Comparison of ENCODE assay signal across 8 cellular contexts in genomic region chr9:132141364-132141947, GRCh38. TPM values are rescaled to one million over a fixed set of nuclear protein-coding genes. Genes with fewer than 3 reads are reported as not detected.
DNase-seq lines count a peak whose midpoint lies in the region; ATAC-seq and TF ChIP-seq lines count a peak whose summit lies in the region.

No MANE protein-coding gene starts in this region.

- peak overlapping the region; percentile 60 for H3K4me3 Mint-ChIP-seq in stimulated activated naive CD8-positive, alpha-beta T cell treated with anti-CD3 and anti-CD28 coated beads, Interleukin-15, Interleukin-2, amounts not matched to agents 100 ng/mL and 50 ng/mL, for 24 hours
- H3K4me3 Mint-ChIP-seq in activated naive CD8-positive, alpha-beta T cell: peak overlapping the region; percentile 79

- WGBS in spleen, 5 donors: 3 to 8% (median 6%) methylated on average over 24 of the region's 24 CpGs

- H3K4me3 ChIP-seq in iPS-11a (ENCODE audit: low read depth, low read length) (peak overlapping the region; percentile 31), spleen (peak overlapping the region in 4 of 8 donors; percentile 7 to 46 (median 10))

- TF ChIP-seq CTCF in spleen (IDR thresholded peaks at IDR 0.05 in 8 of 11, conservative IDR thresholded peaks at IDR 0.05 in 3 of 11): no peak

- intact Hi-C loops in spleen (cut with DNase I; ENCODE audit: low total_unique reads): no loop called here

- H3K27me3 ChIP-seq in spleen (replicated peaks in 1 of 7): peaks cover 0 to 98% (median 35%) of the 10 kb centered on the region in 7 donors

- peaks cover 17% of the 10 kb centered on the region for H3K4me1 Mint-ChIP-seq in stimulated activated naive CD8-positive, alpha-beta T cell treated with anti-CD3 and anti-CD28 coated beads, Interleukin-15, Interleukin-2, amounts not matched to agents 100 ng/mL and 50 ng/mL, for 24 hours (ENCODE audit: low read depth)
- peaks cover 15% of the 10 kb centered on the region for H3K4me1 Mint-ChIP-seq in activated naive CD8-positive, alpha-beta T cell (ENCODE audit: low read depth)

- ATAC-seq in stimulated activated naive CD8-positive, alpha-beta T cell treated with anti-CD3 and anti-CD28 coated beads, Interleukin-15, Interleukin-2, amounts not matched to agents 100 U/mL and 50 U/mL, for 24 hours: no peak
- ATAC-seq in HG03439 (IDR thresholded peaks at IDR 0.05; ENCODE audit: unreplicated experiment): no peak
- no peak for ATAC-seq in HG03097 (IDR thresholded peaks at IDR 0.05; ENCODE audit: low FRiP score, unreplicated experiment)

- peaks cover 0 to 10% (median 8%) of the 10 kb centered on the region in 6 donors for H3K4me1 ChIP-seq in spleen

- no peak for TF ChIP-seq POLR2A in spleen (IDR thresholded peaks at IDR 0.05)

- no peak overlapping the region for H3K27ac Mint-ChIP-seq in stimulated activated naive CD8-positive, alpha-beta T cell treated with anti-CD3 and anti-CD28 coated beads, Interleukin-15, Interleukin-2, amounts not matched to agents 100 ng/mL and 50 ng/mL, for 24 hours
- H3K27ac Mint-ChIP-seq in activated naive CD8-positive, alpha-beta T cell: no peak overlapping the region

- H3K9me3 ChIP-seq in spleen: no peaks in the 10 kb centered on the region

- H3K27ac ChIP-seq in spleen: no peak overlapping the region

- no peaks in the 10 kb centered on the region for H3K36me3 Mint-ChIP-seq in stimulated activated naive CD8-positive, alpha-beta T cell treated with anti-CD3 and anti-CD28 coated beads, Interleukin-15, Interleukin-2, amounts not matched to agents 100 ng/mL and 50 ng/mL, for 24 hours (ENCODE audit: low read depth)
- H3K36me3 Mint-ChIP-seq in activated naive CD8-positive, alpha-beta T cell: no peaks in the 10 kb centered on the region

- peaks cover 75% of the 10 kb centered on the region for H3K27me3 Mint-ChIP-seq in stimulated activated naive CD8-positive, alpha-beta T cell treated with anti-CD3 and anti-CD28 coated beads, Interleukin-15, Interleukin-2, amounts not matched to agents 100 ng/mL and 50 ng/mL, for 24 hours
- H3K27me3 Mint-ChIP-seq in activated naive CD8-positive, alpha-beta T cell: peaks cover 39% of the 10 kb centered on the region

- no peaks in the 10 kb centered on the region for H3K9me3 Mint-ChIP-seq in stimulated activated naive CD8-positive, alpha-beta T cell treated with anti-CD3 and anti-CD28 coated beads, Interleukin-15, Interleukin-2, amounts not matched to agents 100 ng/mL and 50 ng/mL, for 24 hours
- H3K9me3 Mint-ChIP-seq in activated naive CD8-positive, alpha-beta T cell (ENCODE audit: low read depth): no peaks in the 10 kb centered on the region

- no peaks in the 10 kb centered on the region for H3K36me3 ChIP-seq in spleen

- no peak for DNase-seq in stimulated activated naive CD8-positive, alpha-beta T cell treated with anti-CD3 and anti-CD28 coated beads, Interleukin-15, Interleukin-2, amounts not matched to agents 100 U/mL and 50 U/mL, for 24 hours
- DNase-seq in spleen (peak; percentile 67), HK-2 (ENCODE audit: unreplicated experiment) (no peak)

RNA-seq across cellular contexts. Expression of gene NTNG2, which starts 20.4 kb away (rescaled TPM):
- 10 to 100 TPM in 4 of 7 donors, 1 to 10 TPM in 3; 3.1 to 22.4 (median 13.7) TPM for total RNA-seq in spleen
- polyA plus RNA-seq in spleen: 1 to 10 TPM in 1 of 3 donors, under 1 TPM in 2; 0.44 to 2.8 (median 0.96) TPM
